ENCODE assay signal across 1 cellular context in the genomic region with DNA sequence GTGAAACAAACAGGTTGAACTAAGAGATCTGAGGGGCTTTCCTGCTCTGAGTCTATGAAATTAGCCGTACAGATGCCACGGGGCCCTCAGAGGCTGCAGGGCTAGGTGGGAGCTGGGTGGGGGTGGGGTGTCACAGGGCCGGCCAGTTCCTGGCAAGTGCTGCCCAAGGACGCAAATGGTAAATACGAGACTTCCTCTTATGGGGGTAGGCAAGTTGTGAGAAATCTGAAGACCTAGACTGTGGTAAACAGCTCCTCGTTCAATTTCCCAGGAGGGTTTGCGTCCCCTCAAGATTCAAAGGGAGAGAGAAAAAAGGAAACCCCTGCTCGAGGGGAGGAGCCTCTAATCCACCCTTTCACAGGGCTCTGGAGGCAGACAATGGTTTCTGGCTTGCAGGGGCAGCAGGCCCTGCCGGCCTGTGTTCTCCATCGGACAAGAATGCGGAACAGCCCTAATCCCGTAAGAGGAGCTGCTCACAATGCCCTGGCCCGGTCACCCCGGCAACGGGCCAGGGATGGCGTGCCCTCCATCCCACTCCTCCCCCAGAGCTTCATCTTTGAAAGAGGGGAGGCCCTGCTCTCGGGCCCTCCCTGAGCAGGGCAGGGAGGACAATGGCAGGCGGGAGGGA.
TF ChIP-seq lines count a peak whose summit lies in the region.

No MANE protein-coding gene starts in this region.

TF ChIP-seq in SK-N-SH, 30 proteins besides CTCF, POLR2A, EP300 and RAD21 (continued from another document):
- no peak for TF ChIP-seq IRF3 (IDR thresholded peaks at IDR 0.05; ENCODE audit: low read depth, low read length)
